Comparison of ENCODE assay signal across 8 cellular contexts in the genomic region with DNA sequence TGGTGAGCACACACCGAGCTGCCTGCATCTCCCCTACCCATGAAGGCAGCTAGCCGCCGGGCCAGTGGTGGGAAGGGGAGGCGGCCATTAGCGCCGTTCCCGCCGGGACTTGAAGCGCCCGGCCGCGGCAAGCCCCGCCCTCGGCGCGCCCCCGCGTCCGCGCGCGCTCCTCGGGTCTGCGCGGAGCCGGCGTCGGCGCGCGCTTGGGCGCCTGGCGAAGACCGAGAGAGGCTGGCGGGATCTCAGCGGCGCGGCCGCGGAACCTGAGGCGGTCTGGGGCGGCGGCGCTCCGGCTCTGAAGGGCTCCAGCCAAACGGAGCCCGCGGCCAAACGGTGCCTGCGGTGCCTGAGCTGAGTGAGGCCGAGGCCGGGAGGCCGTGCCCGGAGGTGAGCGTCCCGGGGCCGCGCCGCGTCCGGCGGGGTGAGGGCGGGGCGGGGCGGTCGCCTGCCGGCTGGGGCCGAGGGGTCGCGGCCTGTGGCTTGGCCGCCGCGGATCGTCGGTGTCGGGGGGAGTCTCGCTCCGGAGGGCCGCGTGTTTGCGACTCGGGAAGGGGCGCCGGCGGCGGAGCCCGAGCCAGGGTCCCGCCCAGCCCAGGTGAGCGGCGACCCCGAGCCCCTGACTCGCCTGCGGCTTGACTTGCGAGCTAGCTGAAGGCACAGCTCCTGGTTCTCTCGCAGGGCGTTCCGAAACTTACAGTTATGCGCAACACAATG. TPM values are rescaled to one million over a fixed set of nuclear protein-coding genes. Genes with fewer than 3 reads are reported as not detected.
DNase-seq lines count a peak whose midpoint lies in the region; ATAC-seq and TF ChIP-seq lines count a peak whose summit lies in the region.

UBXN2A (plus strand) TSS at position 202 of the 714 bp plus-strand sequence. CDS start 17,852 bp downstream, outside the sequence.

- peak within 1 kb of the TSS; percentile 90 for H3K27ac ChIP-seq in thymus (ENCODE audit: low read depth)

- peaks cover 7 to 21% of the 10 kb centered on the region in 2 donors for H3K36me3 Mint-ChIP-seq in activated naive CD4-positive, alpha-beta T cell treated with anti-CD3 and anti-CD28 coated beads, Interleukin-2, amount 50 U/mL, for 72 hours
- no peaks in the 10 kb centered on the region for H3K36me3 Mint-ChIP-seq in glutamatergic neuron (ENCODE audit: unreplicated experiment)
- H3K36me3 Mint-ChIP-seq in osteocyte (ENCODE audit: unreplicated experiment) = peaks cover 8% of the 10 kb centered on the region

- TF ChIP-seq CTCF in glutamatergic neuron (IDR thresholded peaks at IDR 0.05; ENCODE audit: partially characterized antibody, unreplicated experiment) (no peak), osteocyte (IDR thresholded peaks at IDR 0.05) (no peak)

- under 1% methylated on average over 98 of the region's 98 CpGs for WGBS in thymus

- peak within 1 kb of the TSS; percentile 85 to 94 for H3K27ac Mint-ChIP-seq in activated naive CD4-positive, alpha-beta T cell treated with anti-CD3 and anti-CD28 coated beads, Interleukin-2, amount 50 U/mL, for 72 hours
- H3K27ac Mint-ChIP-seq in glutamatergic neuron (ENCODE audit: unreplicated experiment) (peak within 1 kb of the TSS; percentile 98), osteocyte (ENCODE audit: unreplicated experiment) (peak within 1 kb of the TSS; percentile 93)

- H3K4me1 Mint-ChIP-seq in glutamatergic neuron (ENCODE audit: low read depth, unreplicated experiment) (peaks cover 18% of the 10 kb centered on the region), osteocyte (ENCODE audit: unreplicated experiment) (peaks cover 39% of the 10 kb centered on the region)

- H3K4me3 Mint-ChIP-seq in glutamatergic neuron (ENCODE audit: unreplicated experiment) (peak within 1 kb of the TSS; percentile 97), osteocyte (ENCODE audit: unreplicated experiment) (peak within 1 kb of the TSS; percentile 92)

- ATAC-seq in SK-N-SH treated with all-trans-retinoic acid at 6 μM for 48 hours = peak; percentile 84
- peak; percentile 88 to 91 for ATAC-seq in activated naive CD4-positive, alpha-beta T cell treated with anti-CD3 and anti-CD28 coated beads, Interleukin-2, amount 50 U/mL, for 72 hours

- peak; percentile 95 for DNase-seq in GM03348 (ENCODE audit: low spot score)
- peak; percentile 95 for DNase-seq in H7
- peak; percentile 87 for DNase-seq in LoVo (ENCODE audit: low spot score)
- peak; percentile 81 to 87 for DNase-seq in activated naive CD4-positive, alpha-beta T cell treated with anti-CD3 and anti-CD28 coated beads, Interleukin-2, amount 50 U/mL, for 72 hours (ENCODE audit: low spot score in 2 of 2)
- DNase-seq in glutamatergic neuron = peak; percentile 82
- DNase-seq in osteocyte (ENCODE audit: extremely low spot score, unreplicated experiment) = peak; percentile 94

- H3K9me3 Mint-ChIP-seq in activated naive CD4-positive, alpha-beta T cell treated with anti-CD3 and anti-CD28 coated beads, Interleukin-2, amount 50 U/mL, for 72 hours = no peaks in the 10 kb centered on the region
- H3K9me3 Mint-ChIP-seq in glutamatergic neuron (ENCODE audit: unreplicated experiment) (peaks cover 12% of the 10 kb centered on the region), osteocyte (ENCODE audit: unreplicated experiment) (no peaks in the 10 kb centered on the region)

- peaks cover 2% of the 10 kb centered on the region for H3K4me1 ChIP-seq in thymus (ENCODE audit: control insufficient read depth, insufficient read depth, low read length)

- H3K4me3 ChIP-seq in H7 (ENCODE audit: insufficient read depth, low read depth, low read length) = peak within 1 kb of the TSS; percentile 79
- H3K4me3 ChIP-seq in thymus (ENCODE audit: low read length) = peak within 1 kb of the TSS; percentile 96

- no peaks in the 10 kb centered on the region for H3K27me3 ChIP-seq in H7 (ENCODE audit: control insufficient read depth, insufficient read depth, low read length)
- no peaks in the 10 kb centered on the region for H3K27me3 ChIP-seq in thymus (ENCODE audit: control insufficient read depth, insufficient read depth)

- H3K36me3 ChIP-seq in H7 (replicated peaks; ENCODE audit: control insufficient read depth, insufficient read depth, low read length) = no peaks in the 10 kb centered on the region; the same call in 1 of the 2 replicates
- H3K36me3 ChIP-seq in thymus (ENCODE audit: control insufficient read depth, insufficient read depth) = no peaks in the 10 kb centered on the region

- H3K27me3 Mint-ChIP-seq in glutamatergic neuron (ENCODE audit: unreplicated experiment) (peaks cover 12% of the 10 kb centered on the region), osteocyte (ENCODE audit: unreplicated experiment) (no peaks in the 10 kb centered on the region)

- no peaks in the 10 kb centered on the region for H3K9me3 ChIP-seq in thymus (ENCODE audit: control insufficient read depth)

TF ChIP-seq in SK-N-SH treated with all-trans-retinoic acid at 6 μM for 48 hours, 23 proteins besides CTCF, POLR2A, EP300 and RAD21:
- TF ChIP-seq ZFP3 (CRISPR knock-in tag; IDR thresholded peaks at IDR 0.05) = peak; percentile 88
- no peak for TF ChIP-seq ESRRG (CRISPR knock-in tag; IDR thresholded peaks at IDR 0.05)
- TF ChIP-seq ZC3H10 (CRISPR knock-in tag; IDR thresholded peaks at IDR 0.05) = peak; percentile 77; the same call in 1 of the 2 replicates
- peak; percentile 99 for TF ChIP-seq SNAI2 (CRISPR knock-in tag; IDR thresholded peaks at IDR 0.05)
- TF ChIP-seq BACH2 (CRISPR knock-in tag; IDR thresholded peaks at IDR 0.05; ENCODE audit: borderline replicate concordance) = peak; percentile 93
- TF ChIP-seq ZFP30 (CRISPR knock-in tag; IDR thresholded peaks at IDR 0.05) = peak; percentile 52; the same call in 1 of the 2 replicates
- TF ChIP-seq GLIS3 (CRISPR knock-in tag; IDR thresholded peaks at IDR 0.05) = 0 out of 2 replicates have a peak, but pooled peaks have one; percentile 2
- TF ChIP-seq, protein P1, sequence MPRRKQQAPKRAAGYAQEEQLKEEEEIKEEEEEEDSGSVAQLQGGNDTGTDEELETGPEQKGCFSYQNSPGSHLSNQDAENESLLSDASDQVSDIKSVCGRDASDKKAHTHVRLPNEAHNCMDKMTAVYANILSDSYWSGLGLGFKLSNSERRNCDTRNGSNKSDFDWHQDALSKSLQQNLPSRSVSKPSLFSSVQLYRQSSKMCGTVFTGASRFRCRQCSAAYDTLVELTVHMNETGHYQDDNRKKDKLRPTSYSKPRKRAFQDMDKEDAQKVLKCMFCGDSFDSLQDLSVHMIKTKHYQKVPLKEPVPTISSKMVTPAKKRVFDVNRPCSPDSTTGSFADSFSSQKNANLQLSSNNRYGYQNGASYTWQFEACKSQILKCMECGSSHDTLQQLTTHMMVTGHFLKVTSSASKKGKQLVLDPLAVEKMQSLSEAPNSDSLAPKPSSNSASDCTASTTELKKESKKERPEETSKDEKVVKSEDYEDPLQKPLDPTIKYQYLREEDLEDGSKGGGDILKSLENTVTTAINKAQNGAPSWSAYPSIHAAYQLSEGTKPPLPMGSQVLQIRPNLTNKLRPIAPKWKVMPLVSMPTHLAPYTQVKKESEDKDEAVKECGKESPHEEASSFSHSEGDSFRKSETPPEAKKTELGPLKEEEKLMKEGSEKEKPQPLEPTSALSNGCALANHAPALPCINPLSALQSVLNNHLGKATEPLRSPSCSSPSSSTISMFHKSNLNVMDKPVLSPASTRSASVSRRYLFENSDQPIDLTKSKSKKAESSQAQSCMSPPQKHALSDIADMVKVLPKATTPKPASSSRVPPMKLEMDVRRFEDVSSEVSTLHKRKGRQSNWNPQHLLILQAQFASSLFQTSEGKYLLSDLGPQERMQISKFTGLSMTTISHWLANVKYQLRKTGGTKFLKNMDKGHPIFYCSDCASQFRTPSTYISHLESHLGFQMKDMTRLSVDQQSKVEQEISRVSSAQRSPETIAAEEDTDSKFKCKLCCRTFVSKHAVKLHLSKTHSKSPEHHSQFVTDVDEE (CRISPR knock-in tag; IDR thresholded peaks at IDR 0.05) = peak; percentile 100
- no peak; the same call in 1 of the 2 replicates for TF ChIP-seq OSR1 (CRISPR knock-in tag; IDR thresholded peaks at IDR 0.05)
- peak; percentile 84; the same call in 1 of the 2 replicates for TF ChIP-seq PPARA (CRISPR knock-in tag; IDR thresholded peaks at IDR 0.05; ENCODE audit: borderline replicate concordance)
- TF ChIP-seq ZNF8 (CRISPR knock-in tag; IDR thresholded peaks at IDR 0.05) = peak; percentile 49; the same call in 1 of the 2 replicates
- 0 out of 2 replicates have a peak, but pooled peaks have one; percentile 32 for TF ChIP-seq ISL1 (CRISPR knock-in tag; IDR thresholded peaks at IDR 0.05)
- peak; percentile 99 for TF ChIP-seq CSDC2 (CRISPR knock-in tag; IDR thresholded peaks at IDR 0.05)
- TF ChIP-seq, protein P2, sequence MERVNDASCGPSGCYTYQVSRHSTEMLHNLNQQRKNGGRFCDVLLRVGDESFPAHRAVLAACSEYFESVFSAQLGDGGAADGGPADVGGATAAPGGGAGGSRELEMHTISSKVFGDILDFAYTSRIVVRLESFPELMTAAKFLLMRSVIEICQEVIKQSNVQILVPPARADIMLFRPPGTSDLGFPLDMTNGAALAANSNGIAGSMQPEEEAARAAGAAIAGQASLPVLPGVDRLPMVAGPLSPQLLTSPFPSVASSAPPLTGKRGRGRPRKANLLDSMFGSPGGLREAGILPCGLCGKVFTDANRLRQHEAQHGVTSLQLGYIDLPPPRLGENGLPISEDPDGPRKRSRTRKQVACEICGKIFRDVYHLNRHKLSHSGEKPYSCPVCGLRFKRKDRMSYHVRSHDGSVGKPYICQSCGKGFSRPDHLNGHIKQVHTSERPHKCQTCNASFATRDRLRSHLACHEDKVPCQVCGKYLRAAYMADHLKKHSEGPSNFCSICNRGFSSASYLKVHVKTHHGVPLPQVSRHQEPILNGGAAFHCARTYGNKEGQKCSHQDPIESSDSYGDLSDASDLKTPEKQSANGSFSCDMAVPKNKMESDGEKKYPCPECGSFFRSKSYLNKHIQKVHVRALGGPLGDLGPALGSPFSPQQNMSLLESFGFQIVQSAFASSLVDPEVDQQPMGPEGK (CRISPR knock-in tag; IDR thresholded peaks at IDR 0.05; ENCODE audit: borderline replicate concordance) = no peak
- peak; percentile 61; the same call in 1 of the 2 replicates for TF ChIP-seq ZNF70 (CRISPR knock-in tag; IDR thresholded peaks at IDR 0.05)

RNA-seq across cellular contexts. Expression of gene UBXN2A, which starts in this region (rescaled TPM):
- total RNA-seq in H7 (2014; rRNA removed; shearing (Covaris generic)) = 16.6 and 18.8 TPM in 2 replicates
- total RNA-seq in activated naive CD4-positive, alpha-beta T cell treated with anti-CD3 and anti-CD28 coated beads, Interleukin-2, amount 50 U/mL, for 72 hours = 10 to 100 TPM in 1 of 2 donors, 1 to 10 TPM in 1; 9.3 to 13.0 TPM
- total RNA-seq in glutamatergic neuron (ENCODE audit: unreplicated experiment) (20.0 TPM), osteocyte (18.8 and 18.9 TPM in 2 replicates)
- polyA plus RNA-seq in thymus = 10.9 TPM

Comparison
In these comparisons a context has a peak if more than half of its experiments do, and no peak if none do; other contexts are left out.
1. Peak in every context shown above with its lines: DNase-seq, ATAC-seq, H3K4me3 ChIP-seq and H3K27ac ChIP-seq.